Comparison of ENCODE assay signal across 21 cellular contexts in genomic region chr18:63198098-63198760, GRCh38.
DNase-seq lines count a peak whose midpoint lies in the region; ATAC-seq, FAIRE-seq and TF ChIP-seq lines count a peak whose summit lies in the region.
"Had no signal": no experiment of that assay in that cellular context is flagged by ENCODE, and none has a peak within 500 bp of the region (broad histone marks: within the 10 kb centered on the region; RNA-seq: fewer than 3 reads in every experiment).

No MANE protein-coding gene starts in this region.

- intact Hi-C loops in CD4-positive, alpha-beta T cell (cut with DNase I, micrococcal nuclease), result loop anchor here in 1 of 2 experiments (5.0 kb wide), 1 partner anchor 41 kb away; no protein-coding TSS in a partner anchor
- intact Hi-C loops in GM12878 (cut with micrococcal nuclease; ENCODE audit: unreplicated experiment), result no loop called here
- intact Hi-C loops in spleen (cut with DNase I; ENCODE audit: low total_unique reads), result no loop called here

- H3K4me3 Mint-ChIP-seq in CD4-positive, alpha-beta T cell, result no peak overlapping the region
- H3K4me3 Mint-ChIP-seq: activated naive CD8-positive, alpha-beta T cell treated with anti-CD3 and anti-CD28 coated beads, Interleukin-2, amount 50 U/mL, for 24 hours; stimulated activated memory B cell treated with anti-CD40 and anti-IgM and Interleukin-4, amounts not matched to agents 10 μg/mL and 1 μg/mL and 100 μg/mL, for 72 hours had no signal

- TF ChIP-seq RAD21 in GM12878 (IDR thresholded peaks at IDR 0.05; ENCODE audit: insufficient read depth, low read depth, low read length), result no peak

- H3K4me3 ChIP-seq in HEK293 (ENCODE audit: low read depth, low read length) (no peak overlapping the region), GM12878 (no peak overlapping the region), spleen (no peak overlapping the region)
- H3K4me3 ChIP-seq: smooth muscle cell, testis had no signal

- TF ChIP-seq CTCF in CD4-positive, alpha-beta T cell (IDR thresholded peaks at IDR 0.05), result no peak
- TF ChIP-seq CTCF in HEK293 (tag by site-specific recombination; IDR thresholded peaks at IDR 0.05), result no peak
- no peak for TF ChIP-seq CTCF in GM12878 (IDR thresholded peaks at IDR 0.05 in 2 of 3, conservative IDR thresholded peaks at IDR 0.05 in 1 of 3; ENCODE audit: control insufficient read depth in 2 of 3, extremely low read depth in 1 of 3, insufficient read depth in 1 of 3, low read depth in 3 of 3, low read length in 3 of 3)
- TF ChIP-seq CTCF in spleen (IDR thresholded peaks at IDR 0.05 in 8 of 11, conservative IDR thresholded peaks at IDR 0.05 in 3 of 11), result no peak

- DNase-seq in CD4-positive, alpha-beta T cell, result no peak
- DNase-seq in GM12878 (ENCODE audit: low read depth, low spot score), result no peak
- DNase-seq in spleen, result no peak
- DNase-seq in NCI-H82 treated with DMSO at 0.1 percent for 48 hours (lab: John Stamatoyannopoulos, UW; ENCODE audit: unreplicated experiment), result no peak
- no peak for DNase-seq in NCI-H524 treated with DMSO at 0.1 percent for 48 hours (lab: John Stamatoyannopoulos, UW)
- DNase-seq in NK-92 (lab: John Stamatoyannopoulos, UW; ENCODE audit: unreplicated experiment), result no peak
- DNase-seq: activated gamma-delta T cell treated with Interleukin-2 at 50 U/mL for 16 hours; activated naive CD8-positive, alpha-beta T cell treated with anti-CD3 and anti-CD28 coated beads, Interleukin-2, amount 50 U/mL, for 24 hours; activated T-cell treated with anti-CD3 and anti-CD28 coated beads, Interleukin-2, amount 50 U/mL, for 1 hour; cerebellar nuclear complex; DMS79 treated with DMSO at 0.1 percent for 48 hours; glutamatergic neuron; kidney glomerular epithelial cell; NCI-H1436; NCI-H2107; RPMI8226; testis had no signal

- peak overlapping the region; percentile 66 for H3K27ac ChIP-seq in CD4-positive, alpha-beta T cell (ENCODE audit: low read depth, low read length)
- H3K27ac ChIP-seq in HEK293 (ENCODE audit: extremely low read depth, low read depth, low read length), result no peak overlapping the region
- peak overlapping the region; percentile 64 for H3K27ac ChIP-seq in GM12878 (ENCODE audit: control insufficient read depth, insufficient read depth)
- H3K27ac ChIP-seq in spleen, result peak overlapping the region in 5 of 8 donors; percentile 26 to 82 (median 50)
- H3K27ac ChIP-seq: testis had no signal

- FAIRE-seq in GM12878 (lab: Jason Lieb, UNC), result peak; percentile 7

- H3K36me3 ChIP-seq in HEK293 (ENCODE audit: control insufficient read depth in 2 of 2, insufficient read depth in 1 of 2, low read length in 2 of 2) (no peaks in the 10 kb centered on the region), GM12878 (ENCODE audit: control insufficient read depth in 2 of 2, insufficient read depth in 2 of 2, low read length in 1 of 2) (no peaks in the 10 kb centered on the region; a peak in 1 of 4 replicates), spleen (no peaks in the 10 kb centered on the region)

- H2AFZ ChIP-seq in GM12878 (ENCODE audit: control insufficient read depth, low read depth, low read length), result no peak overlapping the region

- no peaks in the 10 kb centered on the region for H3K9me3 ChIP-seq in CD4-positive, alpha-beta T cell (ENCODE audit: control insufficient read depth, low read length)
- no peaks in the 10 kb centered on the region for H3K9me3 ChIP-seq in HEK293 (ENCODE audit: control insufficient read depth, insufficient read depth, low read depth, low read length)
- no peaks in the 10 kb centered on the region for H3K9me3 ChIP-seq in GM12878 (replicated peaks; ENCODE audit: control insufficient read depth, insufficient read depth, low read length)
- H3K9me3 ChIP-seq in spleen, result no peaks in the 10 kb centered on the region
- H3K9me3 ChIP-seq: testis had no signal

- no peaks in the 10 kb centered on the region for H3K27me3 ChIP-seq in CD4-positive, alpha-beta T cell (ENCODE audit: control insufficient read depth, insufficient read depth, low read length)
- H3K27me3 ChIP-seq in GM12878 (replicated peaks in 1 of 2; ENCODE audit: control insufficient read depth in 2 of 2, insufficient read depth in 2 of 2, low read length in 1 of 2), result no peaks in the 10 kb centered on the region
- H3K27me3 ChIP-seq in spleen (replicated peaks in 1 of 7), result no peaks in the 10 kb centered on the region
- H3K27me3 ChIP-seq: testis had no signal

- no peaks in the 10 kb centered on the region for H3K9me3 Mint-ChIP-seq in CD4-positive, alpha-beta T cell
- H3K9me3 Mint-ChIP-seq: activated naive CD8-positive, alpha-beta T cell treated with anti-CD3 and anti-CD28 coated beads, Interleukin-2, amount 50 U/mL, for 24 hours; stimulated activated memory B cell treated with anti-CD40 and anti-IgM and Interleukin-4, amounts not matched to agents 10 μg/mL and 1 μg/mL and 100 μg/mL, for 72 hours had no signal

- 3% methylated on average over 2 of the region's 2 CpGs for WGBS in GM12878 (ENCODE audit: insufficient coverage, insufficient replicate concordance, low lambda C conversion rate, missing lambda C conversion rate)
- 24 to 71% (median 58%) methylated on average over 2 of the region's 2 CpGs for WGBS in spleen, 5 donors

- H3K4me1 Mint-ChIP-seq in CD4-positive, alpha-beta T cell (ENCODE audit: low read depth), result peaks cover 25% of the 10 kb centered on the region

- H3K9ac ChIP-seq in GM12878 (ENCODE audit: control insufficient read depth, insufficient read depth, low read length), result no peak overlapping the region

- peaks cover 66% of the 10 kb centered on the region for H3K79me2 ChIP-seq in GM12878 (ENCODE audit: control insufficient read depth, insufficient read depth, low read length)

- peaks cover 10% of the 10 kb centered on the region for H3K4me1 ChIP-seq in HEK293 (ENCODE audit: control insufficient read depth, insufficient read depth, low read length)
- H3K4me1 ChIP-seq in GM12878 (ENCODE audit: control insufficient read depth, insufficient read depth, low read length), result peaks cover 36% of the 10 kb centered on the region
- peaks cover 12 to 82% (median 52%) of the 10 kb centered on the region in 6 donors for H3K4me1 ChIP-seq in spleen
- H3K4me1 ChIP-seq: testis had no signal

- no peaks in the 10 kb centered on the region for H4K20me1 ChIP-seq in GM12878 (ENCODE audit: control insufficient read depth, insufficient read depth)

- no peak for ATAC-seq in CD4-positive, alpha-beta T cell (ENCODE audit: poor library complexity)
- ATAC-seq in GM12878, result peak; percentile 8; the same call in 1 of the 3 replicates
- ATAC-seq in HG03025 (IDR thresholded peaks at IDR 0.05; ENCODE audit: low FRiP score, unreplicated experiment), result no peak
- ATAC-seq: stimulated activated memory B cell treated with anti-CD40 and anti-IgM and Interleukin-4, amounts not matched to agents 10 μg/mL and 1 μg/mL and 100 μg/mL, for 72 hours had no signal

- BruUV-seq in GM12878 (replicated peaks; lab: Mats Ljungman, UMichigan), result TSS peak; percentile 24

- CTCF ChIA-PET in CD4-positive, alpha-beta T cell (lab: Charles Lee), result interaction anchor here (0.7 to 3.2 kb wide), 5 partner anchors 11 to 120 kb away, joined by 3 to 23 read pairs (median 5); no protein-coding TSS in a partner anchor
- CTCF ChIA-PET in HEK293 (lab: Yijun Ruan, JAX) (no interaction called here), GM12878 (lab: Yijun Ruan, JAX) (no interaction called here)

- TF ChIP-seq POLR2A in GM12878 (IDR thresholded peaks at IDR 0.05; ENCODE audit: low read depth, low read length), result no peak
- TF ChIP-seq POLR2A in spleen (IDR thresholded peaks at IDR 0.05), result no peak

- no peaks in the 10 kb centered on the region for H3K27me3 Mint-ChIP-seq in CD4-positive, alpha-beta T cell
- H3K27me3 Mint-ChIP-seq: activated naive CD8-positive, alpha-beta T cell treated with anti-CD3 and anti-CD28 coated beads, Interleukin-2, amount 50 U/mL, for 24 hours; stimulated activated memory B cell treated with anti-CD40 and anti-IgM and Interleukin-4, amounts not matched to agents 10 μg/mL and 1 μg/mL and 100 μg/mL, for 72 hours had no signal

- no peak overlapping the region for H3K27ac Mint-ChIP-seq in CD4-positive, alpha-beta T cell
- H3K27ac Mint-ChIP-seq: activated naive CD8-positive, alpha-beta T cell treated with anti-CD3 and anti-CD28 coated beads, Interleukin-2, amount 50 U/mL, for 24 hours; stimulated activated memory B cell treated with anti-CD40 and anti-IgM and Interleukin-4, amounts not matched to agents 10 μg/mL and 1 μg/mL and 100 μg/mL, for 72 hours had no signal

- in situ Hi-C loops in GM12878 (cut with MboI), result no loop called here

- SMC1A ChIA-PET in GM12878 (lab: Charles Lee; ENCODE audit: uncharacterized antibody, unreplicated experiment), result interaction anchor here (0.7 to 4.7 kb wide), 7 partner anchors 8 to 43 kb away, joined by 3 to 39 read pairs (median 8); no protein-coding TSS in a partner anchor

- POLR2A ChIA-PET in CD4-positive, alpha-beta T cell (lab: Charles Lee), result interaction anchor here (0.8 to 2.4 kb wide), 4 partner anchors 12 to 40 kb away, joined by 4 to 16 read pairs (median 6); no protein-coding TSS in a partner anchor
- POLR2A ChIA-PET in HEK293 (lab: Yijun Ruan, JAX) (no interaction called here), GM12878 (lab: Charles Lee) (no interaction called here)

- no peaks in the 10 kb centered on the region for H3K36me3 Mint-ChIP-seq in CD4-positive, alpha-beta T cell (ENCODE audit: low read depth)
- H3K36me3 Mint-ChIP-seq: stimulated activated memory B cell treated with anti-CD40 and anti-IgM and Interleukin-4, amounts not matched to agents 10 μg/mL and 1 μg/mL and 100 μg/mL, for 72 hours had no signal

- peak overlapping the region; percentile 36 for H3K4me2 ChIP-seq in GM12878 (ENCODE audit: control insufficient read depth, insufficient read depth)
- H3K4me2 ChIP-seq: smooth muscle cell had no signal

- TF ChIP-seq EP300 in GM12878 (IDR thresholded peaks at IDR 0.05; ENCODE audit: borderline replicate concordance in 1 of 2, control insufficient read depth in 1 of 2, low read depth in 2 of 2, low read length in 2 of 2), result no peak

- RAD21 ChIA-PET in GM12878 (lab: Charles Lee; ENCODE audit: unreplicated experiment), result interaction anchor here (1.0 to 1.3 kb wide), 4 partner anchors 40 to 70 kb away, joined by 3 read pairs; no protein-coding TSS in a partner anchor

TF ChIP-seq in GM12878, 131 proteins besides CTCF, POLR2A, EP300 and RAD21 (continues in another document):
- TF ChIP-seq ASH2L (IDR thresholded peaks at IDR 0.05; ENCODE audit: borderline replicate concordance, low read depth) (no peak), NFYA (IDR thresholded peaks at IDR 0.05; ENCODE audit: borderline replicate concordance, low read depth, low read length) (no peak), SREBF1 (IDR thresholded peaks at IDR 0.05; ENCODE audit: low read length) (no peak), TBL1XR1 (IDR thresholded peaks at IDR 0.05; ENCODE audit: low read depth, low read length) (no peak), POLR2AphosphoS2 (IDR thresholded peaks at IDR 0.05; ENCODE audit: low read depth, low read length) (no peak), HDGF (IDR thresholded peaks at IDR 0.05) (peak; percentile 99), NBN (IDR thresholded peaks at IDR 0.05) (peak; percentile 67; the same call in 1 of the 2 replicates)
